Comparison of ENCODE assay signal across 14 cellular contexts in the genomic region with DNA sequence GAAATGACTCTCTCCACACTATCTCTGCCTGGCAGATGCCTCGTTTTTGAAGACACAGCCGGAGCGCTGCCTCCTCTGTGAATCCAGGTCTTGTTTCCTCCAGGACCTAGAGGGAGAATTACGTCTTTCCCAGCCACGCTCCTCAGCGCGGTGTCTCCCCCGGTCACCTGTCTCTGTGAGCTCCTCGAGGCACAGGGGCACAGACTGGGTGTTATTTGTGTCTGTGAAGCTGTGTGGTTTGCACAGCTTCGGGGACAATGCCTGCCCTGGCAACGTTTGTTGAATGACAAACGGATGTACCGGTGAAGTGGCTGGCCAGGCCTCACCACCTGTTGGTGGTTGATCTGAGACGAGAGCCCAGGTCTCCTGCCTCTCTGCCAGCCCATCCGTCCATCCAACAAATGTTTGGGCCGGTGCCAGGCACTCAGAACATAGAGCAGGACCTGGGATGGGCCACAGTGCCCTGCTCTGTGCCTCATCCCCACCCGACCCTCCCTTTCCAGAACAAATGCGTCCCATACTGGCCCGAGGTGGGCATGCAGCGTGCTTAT. TPM values are rescaled to one million over a fixed set of nuclear protein-coding genes. Genes with fewer than 3 reads are reported as not detected.
A peak's percentile ranks its signal among the peaks of the same experiment; 100 is the strongest.
DNase-seq lines count a peak whose midpoint lies in the region; ATAC-seq, FAIRE-seq and TF ChIP-seq lines count a peak whose summit lies in the region.
"Had no signal": no experiment of that assay in that cellular context is flagged by ENCODE, and none has a peak within 500 bp of the region (broad histone marks: within the 10 kb centered on the region; RNA-seq: fewer than 3 reads in every experiment).

No MANE protein-coding gene starts in this region.

- peaks cover 100% of the 10 kb centered on the region for H3K4me1 ChIP-seq in Karpas-422 (ENCODE audit: low read length)
- peaks cover 85% of the 10 kb centered on the region for H3K4me1 ChIP-seq in GM12878 (ENCODE audit: control insufficient read depth, insufficient read depth, low read length)

- POLR2A ChIA-PET in GM12878 (lab: Charles Lee), result interaction anchor here (2.1 to 13.5 kb wide), 2 partner anchors 8 to 13 kb away, joined by 7 to 524 read pairs; a partner anchor contains a TSS

- no peak for ATAC-seq in activated CD8-positive, alpha-beta memory T cell treated with anti-CD3 and anti-CD28 coated beads, Interleukin-2, amount 10 ng/mL, durations not matched to agents 7 days and 5 days
- ATAC-seq in GM12878 (no peak), HG02970 (IDR thresholded peaks at IDR 0.05; ENCODE audit: low FRiP score, unreplicated experiment) (no peak)
- ATAC-seq: gastrocnemius medialis had no signal

- H3K4me1 Mint-ChIP-seq in activated CD8-positive, alpha-beta memory T cell treated with anti-CD3 and anti-CD28 coated beads, Interleukin-2, amount 10 ng/mL, durations not matched to agents 7 days and 5 days, result peaks cover 91% of the 10 kb centered on the region

- H2AFZ ChIP-seq in Karpas-422 (ENCODE audit: low read length) (no peak overlapping the region), GM12878 (ENCODE audit: control insufficient read depth, low read depth, low read length) (no peak overlapping the region)

- H3K36me3 ChIP-seq in Karpas-422 (ENCODE audit: insufficient read depth, low read length), result peaks cover 33% of the 10 kb centered on the region
- H3K36me3 ChIP-seq in GM12878 (ENCODE audit: control insufficient read depth in 2 of 2, insufficient read depth in 2 of 2, low read length in 1 of 2), result peaks cover 11 to 37% of the 10 kb centered on the region in 2 experiments
- H3K36me3 ChIP-seq: gastrocnemius medialis had no signal

- H3K36me3 Mint-ChIP-seq in activated CD8-positive, alpha-beta memory T cell treated with anti-CD3 and anti-CD28 coated beads, Interleukin-2, amount 10 ng/mL, durations not matched to agents 7 days and 5 days, result peaks cover 78% of the 10 kb centered on the region

- no peak for TF ChIP-seq RAD21 in GM12878 (IDR thresholded peaks at IDR 0.05; ENCODE audit: insufficient read depth, low read depth, low read length)

- WGBS in GM12878 (ENCODE audit: insufficient coverage, insufficient replicate concordance, low lambda C conversion rate, missing lambda C conversion rate), result 48% methylated on average over 20 of the region's 20 CpGs

- TF ChIP-seq CTCF in GM12878 (IDR thresholded peaks at IDR 0.05 in 2 of 3, conservative IDR thresholded peaks at IDR 0.05 in 1 of 3; ENCODE audit: control insufficient read depth in 2 of 3, extremely low read depth in 1 of 3, insufficient read depth in 1 of 3, low read depth in 3 of 3, low read length in 3 of 3), result no peak

- peaks cover 18% of the 10 kb centered on the region for H3K79me2 ChIP-seq in Karpas-422 (ENCODE audit: low read length)
- peaks cover 90% of the 10 kb centered on the region for H3K79me2 ChIP-seq in GM12878 (ENCODE audit: control insufficient read depth, insufficient read depth, low read length)

- no peaks in the 10 kb centered on the region for H3K9me3 Mint-ChIP-seq in activated CD8-positive, alpha-beta memory T cell treated with anti-CD3 and anti-CD28 coated beads, Interleukin-2, amount 10 ng/mL, durations not matched to agents 7 days and 5 days (ENCODE audit: low read depth)
- H3K9me3 Mint-ChIP-seq: neural crest cell had no signal

- peak overlapping the region; percentile 64 for H3K4me3 Mint-ChIP-seq in activated CD8-positive, alpha-beta memory T cell treated with anti-CD3 and anti-CD28 coated beads, Interleukin-2, amount 10 ng/mL, durations not matched to agents 7 days and 5 days
- H3K4me3 Mint-ChIP-seq: neural crest cell had no signal

- no peak for TF ChIP-seq POLR2A in GM12878 (IDR thresholded peaks at IDR 0.05; ENCODE audit: low read depth, low read length)

- peak; percentile 72 for DNase-seq in activated CD8-positive, alpha-beta memory T cell treated with anti-CD3 and anti-CD28 coated beads, Interleukin-2, amount 10 ng/mL, durations not matched to agents 7 days and 5 days
- DNase-seq in activated CD8-positive, alpha-beta memory T cell treated with anti-CD3 and anti-CD28 coated beads, Interleukin-2, amount 50 U/mL, for 4 hours, result no peak
- DNase-seq in Karpas-422 (no peak), GM12878 (ENCODE audit: low read depth, low spot score) (no peak), Kasumi-1 (lab: John Stamatoyannopoulos, UW) (no peak), NCI-H2107 treated with DMSO at 0.1 percent for 48 hours (lab: John Stamatoyannopoulos, UW; ENCODE audit: unreplicated experiment) (no peak)
- peak; percentile 49 for DNase-seq in stimulated activated CD8-positive, alpha-beta memory T cell treated with anti-CD3 and anti-CD28 coated beads, Interleukin-4, amount 100 ng/mL, for 48 hours
- DNase-seq: DMS79; effector CD4-positive, alpha-beta T cell; gastrocnemius medialis; NCI-H2029 treated with DMSO at 0.1 percent for 48 hours had no signal

- H3K4me2 ChIP-seq in Karpas-422 (ENCODE audit: low read depth, low read length, poor library complexity, severe bottlenecking) (peak overlapping the region; percentile 83), GM12878 (ENCODE audit: control insufficient read depth, insufficient read depth) (peak overlapping the region; percentile 99)

- H3K27me3 ChIP-seq in Karpas-422 (ENCODE audit: low read length) (no peaks in the 10 kb centered on the region), GM12878 (replicated peaks in 1 of 2; ENCODE audit: control insufficient read depth in 2 of 2, insufficient read depth in 2 of 2, low read length in 1 of 2) (no peaks in the 10 kb centered on the region)
- H3K27me3 ChIP-seq: gastrocnemius medialis had no signal

- intact Hi-C loops in GM12878 (cut with micrococcal nuclease; ENCODE audit: unreplicated experiment), result no loop called here

- H3K9me3 ChIP-seq in Karpas-422 (ENCODE audit: low read length), result no peaks in the 10 kb centered on the region
- H3K9me3 ChIP-seq in GM12878 (replicated peaks; ENCODE audit: control insufficient read depth, insufficient read depth, low read length), result no peaks in the 10 kb centered on the region
- H3K9me3 ChIP-seq: gastrocnemius medialis had no signal

- CTCF ChIA-PET in activated CD8-positive, alpha-beta memory T cell treated with anti-CD3 and anti-CD28 coated beads, Interleukin-2, amount 10 ng/mL, durations not matched to agents 7 days and 5 days (lab: Charles Lee), result interaction anchor here (0.7 to 13.5 kb wide), 9 partner anchors 9 to 174 kb away, joined by 3 to 709 read pairs (median 5); a partner anchor contains a TSS
- CTCF ChIA-PET in GM12878 (lab: Yijun Ruan, JAX), result interaction anchor here (0.6 to 13.2 kb wide), 7 partner anchors 9 to 155 kb away, joined by 3 to 645 read pairs (median 5); a partner anchor contains a TSS

- H3K27ac ChIP-seq in Karpas-422 (ENCODE audit: low read length), result peak overlapping the region; percentile 97
- peak overlapping the region; percentile 99 for H3K27ac ChIP-seq in GM12878 (ENCODE audit: control insufficient read depth, insufficient read depth)

- no TSS peak for BruUV-seq in GM12878 (replicated peaks; lab: Mats Ljungman, UMichigan)

- TF ChIP-seq EP300 in GM12878 (IDR thresholded peaks at IDR 0.05; ENCODE audit: borderline replicate concordance in 1 of 2, control insufficient read depth in 1 of 2, low read depth in 2 of 2, low read length in 2 of 2), result no peak

- H3K4me3 ChIP-seq in Karpas-422 (ENCODE audit: low read length) (no peak overlapping the region; the same call in 1 of the 2 replicates), GM12878 (peak overlapping the region; percentile 95; the same call in 1 of the 2 replicates)
- H3K4me3 ChIP-seq: gastrocnemius medialis had no signal

- RAD21 ChIA-PET in GM12878 (lab: Charles Lee; ENCODE audit: unreplicated experiment), result interaction anchor here (1.2 to 13.5 kb wide), 3 partner anchors 11 to 204 kb away, joined by 3 to 426 read pairs (median 6); a partner anchor contains a TSS

- no peaks in the 10 kb centered on the region for H3K27me3 Mint-ChIP-seq in activated CD8-positive, alpha-beta memory T cell treated with anti-CD3 and anti-CD28 coated beads, Interleukin-2, amount 10 ng/mL, durations not matched to agents 7 days and 5 days

- H3K27ac Mint-ChIP-seq in activated CD8-positive, alpha-beta memory T cell treated with anti-CD3 and anti-CD28 coated beads, Interleukin-2, amount 10 ng/mL, durations not matched to agents 7 days and 5 days, result peak overlapping the region; percentile 96

- SMC1A ChIA-PET in GM12878 (lab: Charles Lee; ENCODE audit: uncharacterized antibody, unreplicated experiment), result interaction anchor here (1.0 to 13.2 kb wide), 4 partner anchors 9 to 31 kb away, joined by 3 to 395 read pairs (median 5); a partner anchor contains a TSS

- H3K9me2 ChIP-seq in Karpas-422 (replicated peaks; ENCODE audit: insufficient read depth, low read length), result no peaks in the 10 kb centered on the region

- in situ Hi-C loops in GM12878 (cut with MboI), result loop anchor here (25.0 kb wide), 1 partner anchor 1680 kb away; no protein-coding TSS in a partner anchor

- H3K9ac ChIP-seq in Karpas-422 (ENCODE audit: low read length) (peak overlapping the region; percentile 100), GM12878 (ENCODE audit: control insufficient read depth, insufficient read depth, low read length) (peak overlapping the region; percentile 91)

- FAIRE-seq in GM12878 (lab: Jason Lieb, UNC), result no peak

- H4K20me1 ChIP-seq in Karpas-422 (ENCODE audit: insufficient read depth, low read depth, low read length) (peaks cover 26% of the 10 kb centered on the region; the same call in 1 of the 2 replicates), GM12878 (ENCODE audit: control insufficient read depth, insufficient read depth) (no peaks in the 10 kb centered on the region)

RNA-seq across cellular contexts. Expression of a gene that starts 6.1 kb away (rescaled TPM):
- 100 to 1,000 TPM; 283 to 367 TPM for total RNA-seq in activated CD8-positive, alpha-beta memory T cell treated with anti-CD3 and anti-CD28 coated beads, Interleukin-2, amount 10 ng/mL, durations not matched to agents 7 days and 5 days
- total RNA-seq in Karpas-422 (2014; rRNA removed; shearing (Covaris generic); ENCODE audit: low replicate concordance), result 411 and 673 TPM in 2 replicates
- 158 and 159 TPM in 2 replicates for total RNA-seq in GM12878 (2013; cell fraction: nucleolus; rRNA removed)
- 346 and 376 TPM in 2 replicates for total RNA-seq in GM12878 (2014; rRNA removed)
- total RNA-seq in GM12878 (2014; rRNA removed; fragmentation: Illumina TruSeq; extraction: Trizol), result 214 and 235 TPM in 2 replicates
- total RNA-seq in GM12878 (2021), result 443 and 457 TPM in 2 replicates
- polyA plus RNA-seq in GM12878 (2011; ENCODE audit: low read depth), result 315 TPM
- polyA plus RNA-seq in GM12878 (2011; rRNA removed), result 208 and 364 TPM in 2 replicates
- 393 and 481 TPM in 2 replicates for polyA plus RNA-seq in GM12878 (2011; cell fraction: cytosol; rRNA removed)
- 567 and 675 TPM in 2 replicates for polyA plus RNA-seq in GM12878 (2011; cell fraction: nucleus; rRNA removed)
- 374 and 383 TPM in 2 replicates for polyA plus RNA-seq in GM12878 (2012)
- 265 and 453 TPM in 2 replicates for polyA plus RNA-seq in GM12878 (2014; fragmentation: Illumina TruSeq; extraction: Trizol)
- 100 to 1,000 TPM; 229 to 413 TPM for polyA plus RNA-seq in GM12878 (2014; fragmentation: Nextera tagmentation; extraction: Ambion mirVana)
- 397 and 409 TPM in 2 replicates for polyA plus RNA-seq in GM12878 (2014; rRNA removed)
- 100 to 1,000 TPM; 325 to 364 TPM for polyA plus RNA-seq in GM12878 (2016; fragmentation: Nextera tagmentation; extraction: Ambion mirVana)
- 268 and 357 TPM in 2 replicates for polyA minus RNA-seq in GM12878 (2011; rRNA and poly(A)+ RNA removed)
- polyA minus RNA-seq in GM12878 (2011; cell fraction: cytosol; rRNA and poly(A)+ RNA removed), result 137 and 144 TPM in 2 replicates
- 127 and 185 TPM in 2 replicates for polyA minus RNA-seq in GM12878 (2011; cell fraction: nucleus; rRNA and poly(A)+ RNA removed)

RNA-seq across cellular contexts. Expression of a gene that starts 13.2 kb away (rescaled TPM):
- 100 to 1,000 TPM; 211 to 271 TPM for total RNA-seq in activated CD8-positive, alpha-beta memory T cell treated with anti-CD3 and anti-CD28 coated beads, Interleukin-2, amount 10 ng/mL, durations not matched to agents 7 days and 5 days
- total RNA-seq in Karpas-422 (2014; rRNA removed; shearing (Covaris generic); ENCODE audit: low replicate concordance), result 353 and 644 TPM in 2 replicates
- total RNA-seq in GM12878 (2013; cell fraction: nucleolus; rRNA removed), result 71.8 and 79.5 TPM in 2 replicates
- total RNA-seq in GM12878 (2014; rRNA removed) (517 and 520 TPM in 2 replicates), GM12878 (2014; rRNA removed; fragmentation: Illumina TruSeq; extraction: Trizol) (421 and 455 TPM in 2 replicates), GM12878 (2021) (466 and 483 TPM in 2 replicates)
- polyA plus RNA-seq in GM12878 (2011; ENCODE audit: low read depth), result 203 TPM
- polyA plus RNA-seq in GM12878 (2011; rRNA removed) (395 and 522 TPM in 2 replicates), GM12878 (2014; fragmentation: Illumina TruSeq; extraction: Trizol) (410 and 549 TPM in 2 replicates), GM12878 (2014; fragmentation: Nextera tagmentation; extraction: Ambion mirVana) (100 to 1,000 TPM; 112 to 270 TPM), GM12878 (2014; rRNA removed) (586 and 591 TPM in 2 replicates), GM12878 (2016; fragmentation: Nextera tagmentation; extraction: Ambion mirVana) (100 to 1,000 TPM; 412 to 433 TPM)
- 672 and 758 TPM in 2 replicates for polyA plus RNA-seq in GM12878 (2011; cell fraction: cytosol; rRNA removed)
- 449 and 501 TPM in 2 replicates for polyA plus RNA-seq in GM12878 (2011; cell fraction: nucleus; rRNA removed)
- 307 and 316 TPM in 2 replicates for polyA plus RNA-seq in GM12878 (2012)
- polyA minus RNA-seq in GM12878 (2011; rRNA and poly(A)+ RNA removed), result 204 and 309 TPM in 2 replicates
- 112 and 115 TPM in 2 replicates for polyA minus RNA-seq in GM12878 (2011; cell fraction: cytosol; rRNA and poly(A)+ RNA removed)
- polyA minus RNA-seq in GM12878 (2011; cell fraction: nucleus; rRNA and poly(A)+ RNA removed), result 98.4 and 155 TPM in 2 replicates

RNA-seq across cellular contexts. Expression of a gene that starts 13.4 kb away (rescaled TPM):
- total RNA-seq in activated CD8-positive, alpha-beta memory T cell treated with anti-CD3 and anti-CD28 coated beads, Interleukin-2, amount 10 ng/mL, durations not matched to agents 7 days and 5 days, result 100 to 1,000 TPM; 120 to 132 TPM
- total RNA-seq in Karpas-422 (2014; rRNA removed; shearing (Covaris generic); ENCODE audit: low replicate concordance), result 264 and 402 TPM in 2 replicates
- 34.9 and 36.3 TPM in 2 replicates for total RNA-seq in GM12878 (2013; cell fraction: nucleolus; rRNA removed)
- total RNA-seq in GM12878 (2014; rRNA removed), result 223 and 231 TPM in 2 replicates
- total RNA-seq in GM12878 (2014; rRNA removed; fragmentation: Illumina TruSeq; extraction: Trizol), result 109 and 124 TPM in 2 replicates
- total RNA-seq in GM12878 (2021), result 192 and 194 TPM in 2 replicates
- polyA plus RNA-seq in GM12878 (2011; ENCODE audit: low read depth), result 177 TPM
- polyA plus RNA-seq in GM12878 (2011; rRNA removed), result 183 and 331 TPM in 2 replicates
- 632 and 839 TPM in 2 replicates for polyA plus RNA-seq in GM12878 (2011; cell fraction: cytosol; rRNA removed)
- polyA plus RNA-seq in GM12878 (2011; cell fraction: nucleus; rRNA removed), result 336 and 343 TPM in 2 replicates
- polyA plus RNA-seq in GM12878 (2012), result 433 and 438 TPM in 2 replicates
- 8.0 and 64.5 TPM in 2 replicates for polyA plus RNA-seq in GM12878 (2014; fragmentation: Illumina TruSeq; extraction: Trizol)
- 100 to 1,000 TPM; 138 to 170 TPM for polyA plus RNA-seq in GM12878 (2014; fragmentation: Nextera tagmentation; extraction: Ambion mirVana)
- polyA plus RNA-seq in GM12878 (2014; rRNA removed), result 373 and 377 TPM in 2 replicates
- 100 to 1,000 TPM; 274 to 291 TPM for polyA plus RNA-seq in GM12878 (2016; fragmentation: Nextera tagmentation; extraction: Ambion mirVana)
- polyA minus RNA-seq in GM12878 (2011; rRNA and poly(A)+ RNA removed), result 89.4 and 141 TPM in 2 replicates
- 46.1 and 52.9 TPM in 2 replicates for polyA minus RNA-seq in GM12878 (2011; cell fraction: cytosol; rRNA and poly(A)+ RNA removed)
- polyA minus RNA-seq in GM12878 (2011; cell fraction: nucleus; rRNA and poly(A)+ RNA removed), result 71.7 and 114 TPM in 2 replicates

RNA-seq across cellular contexts. Expression of a gene that starts 13.5 kb away (rescaled TPM):
- 10 to 100 TPM; 59.9 to 69.5 TPM for total RNA-seq in activated CD8-positive, alpha-beta memory T cell treated with anti-CD3 and anti-CD28 coated beads, Interleukin-2, amount 10 ng/mL, durations not matched to agents 7 days and 5 days
- total RNA-seq in Karpas-422 (2014; rRNA removed; shearing (Covaris generic); ENCODE audit: low replicate concordance), result 56.6 and 71.1 TPM in 2 replicates
- total RNA-seq in GM12878 (2013; cell fraction: nucleolus; rRNA removed), result 120 and 131 TPM in 2 replicates
- 54.6 and 69.0 TPM in 2 replicates for total RNA-seq in GM12878 (2014; rRNA removed)
- total RNA-seq in GM12878 (2014; rRNA removed; fragmentation: Illumina TruSeq; extraction: Trizol), result 67.8 and 69.9 TPM in 2 replicates
- 82.4 and 84.4 TPM in 2 replicates for total RNA-seq in GM12878 (2021)
- polyA plus RNA-seq in GM12878 (2011; ENCODE audit: low read depth), result 25.0 TPM
- 75.9 and 77.7 TPM in 2 replicates for polyA plus RNA-seq in GM12878 (2011; rRNA removed)
- 52.6 and 55.9 TPM in 2 replicates for polyA plus RNA-seq in GM12878 (2011; cell fraction: cytosol; rRNA removed)
- 44.5 and 60.9 TPM in 2 replicates for polyA plus RNA-seq in GM12878 (2011; cell fraction: nucleus; rRNA removed)
- polyA plus RNA-seq in GM12878 (2012), result 44.6 and 77.4 TPM in 2 replicates
- polyA plus RNA-seq in GM12878 (2014; fragmentation: Illumina TruSeq; extraction: Trizol), result 77.2 and 91.3 TPM in 2 replicates
- 100 to 1,000 TPM; 158 to 164 TPM for polyA plus RNA-seq in GM12878 (2014; fragmentation: Nextera tagmentation; extraction: Ambion mirVana)
- 78.0 and 94.4 TPM in 2 replicates for polyA plus RNA-seq in GM12878 (2014; rRNA removed)
- 100 to 1,000 TPM; 154 to 165 TPM for polyA plus RNA-seq in GM12878 (2016; fragmentation: Nextera tagmentation; extraction: Ambion mirVana)
- polyA minus RNA-seq in GM12878 (2011; rRNA and poly(A)+ RNA removed), result 35.5 and 39.6 TPM in 2 replicates
- 16.1 and 16.7 TPM in 2 replicates for polyA minus RNA-seq in GM12878 (2011; cell fraction: cytosol; rRNA and poly(A)+ RNA removed)
- 25.1 and 34.8 TPM in 2 replicates for polyA minus RNA-seq in GM12878 (2011; cell fraction: nucleus; rRNA and poly(A)+ RNA removed)

RNA-seq across cellular contexts. Expression of a gene that starts 13.6 kb away (rescaled TPM):
- not detected for total RNA-seq in activated CD8-positive, alpha-beta memory T cell treated with anti-CD3 and anti-CD28 coated beads, Interleukin-2, amount 10 ng/mL, durations not matched to agents 7 days and 5 days
- total RNA-seq in Karpas-422 (2014; rRNA removed; shearing (Covaris generic); ENCODE audit: low replicate concordance), result not detected in 2 replicates
- total RNA-seq in GM12878 (2013; cell fraction: nucleolus; rRNA removed), result not detected in 2 replicates
- total RNA-seq in GM12878 (2014; rRNA removed) (not detected in 2 replicates), GM12878 (2014; rRNA removed; fragmentation: Illumina TruSeq; extraction: Trizol) (not detected in 2 replicates), GM12878 (2021) (not detected in 2 replicates)
- polyA plus RNA-seq in GM12878 (2011; ENCODE audit: low read depth), result not detected
- polyA plus RNA-seq in GM12878 (2011; rRNA removed) (not detected in 2 replicates), GM12878 (2014; fragmentation: Illumina TruSeq; extraction: Trizol) (not detected in 2 replicates), GM12878 (2014; fragmentation: Nextera tagmentation; extraction: Ambion mirVana) (not detected), GM12878 (2014; rRNA removed) (not detected in 2 replicates), GM12878 (2016; fragmentation: Nextera tagmentation; extraction: Ambion mirVana) (not detected)
- not detected in 2 replicates for polyA plus RNA-seq in GM12878 (2011; cell fraction: cytosol; rRNA removed)
- not detected in 2 replicates for polyA plus RNA-seq in GM12878 (2011; cell fraction: nucleus; rRNA removed)
- polyA plus RNA-seq in GM12878 (2012), result not detected in 2 replicates
- not detected in 2 replicates for polyA minus RNA-seq in GM12878 (2011; rRNA and poly(A)+ RNA removed)
- not detected in 2 replicates for polyA minus RNA-seq in GM12878 (2011; cell fraction: cytosol; rRNA and poly(A)+ RNA removed)
- polyA minus RNA-seq in GM12878 (2011; cell fraction: nucleus; rRNA and poly(A)+ RNA removed), result not detected in 2 replicates
- total RNA-seq: A673, gastrocnemius medialis, neural crest cell had no signal

Comparison
In these comparisons a context has a peak if more than half of its experiments do, and no peak if none do; other contexts are left out.
1. DNase-seq: peak in activated CD8-positive, alpha-beta memory T cell treated with anti-CD3 and anti-CD28 coated beads, Interleukin-2, amount 10 ng/mL, durations not matched to agents 7 days and 5 days (single experiment) and stimulated activated CD8-positive, alpha-beta memory T cell treated with anti-CD3 and anti-CD28 coated beads, Interleukin-4, amount 100 ng/mL, for 48 hours (single experiment); none in activated CD8-positive, alpha-beta memory T cell treated with anti-CD3 and anti-CD28 coated beads, Interleukin-2, amount 50 U/mL, for 4 hours (single experiment), Karpas-422 (single experiment), GM12878 (single experiment), Kasumi-1 (0 of 2) and NCI-H2107 treated with DMSO at 0.1 percent for 48 hours (single experiment).